ENCODE assay signal across 8 cellular contexts in genomic region chr16:85234310-85235235, GRCh38.
DNase-seq lines count a peak whose midpoint lies in the region; ATAC-seq and TF ChIP-seq lines count a peak whose summit lies in the region.

No MANE protein-coding gene starts in this region.

- no peaks in the 10 kb centered on the region for H3K36me3 Mint-ChIP-seq in immature natural killer cell

- no peaks in the 10 kb centered on the region for H3K9me3 Mint-ChIP-seq in immature natural killer cell

- no peaks in the 10 kb centered on the region for H3K27me3 ChIP-seq in RWPE2 (ENCODE audit: insufficient read depth, poor library complexity, severe bottlenecking)
- peaks cover 3% of the 10 kb centered on the region for H3K27me3 ChIP-seq in rectal smooth muscle tissue (ENCODE audit: control insufficient read depth, insufficient read depth, low read length)

- peak; percentile 48; the same call in 1 of the 3 replicates for ATAC-seq in RWPE2 (ENCODE audit: low read depth)
- no peak for ATAC-seq in GM21367 (IDR thresholded peaks at IDR 0.05; ENCODE audit: unreplicated experiment)

- no peaks in the 10 kb centered on the region for H3K4me1 ChIP-seq in RWPE2 (ENCODE audit: insufficient read depth, poor library complexity, severe bottlenecking)
- peaks cover 18% of the 10 kb centered on the region for H3K4me1 ChIP-seq in rectal smooth muscle tissue (ENCODE audit: control insufficient read depth, insufficient read depth, low read length)

- H3K9me3 ChIP-seq in RWPE2 (ENCODE audit: severe bottlenecking), result no peaks in the 10 kb centered on the region

- H3K27ac ChIP-seq in RWPE2 (ENCODE audit: poor library complexity, severe bottlenecking) (no peak overlapping the region), rectal smooth muscle tissue (ENCODE audit: low read depth, low read length) (peak overlapping the region; percentile 53)

- peak overlapping the region in 1 of 6 donors; percentile 55 for H3K27ac Mint-ChIP-seq in immature natural killer cell

- TF ChIP-seq CTCF in RWPE2 (IDR thresholded peaks at IDR 0.05; ENCODE audit: poor library complexity, severe bottlenecking), result no peak

- DNase-seq in ELF-1 (ENCODE audit: low read depth, low spot score) (peak; percentile 98), RWPE2 (ENCODE audit: low spot score) (no peak), glomerular visceral epithelial cell (ENCODE audit: extremely low spot score) (peak; percentile 14), immature natural killer cell (no peak), NCI-H510A (lab: John Stamatoyannopoulos, UW) (no peak)
- no peak for DNase-seq in NK-92 treated with Interleukin-12 subunit alpha and Interleukin-12 subunit beta, amount 100 ng/mL, for 24 hours (lab: John Stamatoyannopoulos, UW)

- H3K9ac ChIP-seq in rectal smooth muscle tissue (ENCODE audit: low read length), result no peak overlapping the region

- peaks cover 4 to 6% of the 10 kb centered on the region in 2 donors for H3K4me1 Mint-ChIP-seq in immature natural killer cell

- peaks cover 5 to 7% (median 5%) of the 10 kb centered on the region in 3 donors for H3K27me3 Mint-ChIP-seq in immature natural killer cell (ENCODE audit: low read depth in 3 of 3)

- H3K4me3 Mint-ChIP-seq in immature natural killer cell, result peak overlapping the region in 1 of 5 donors; percentile 1

- H3K36me3 ChIP-seq in RWPE2 (ENCODE audit: low read depth) (no peaks in the 10 kb centered on the region), rectal smooth muscle tissue (ENCODE audit: control insufficient read depth, insufficient read depth, low read length) (no peaks in the 10 kb centered on the region)

- H3K4me3 ChIP-seq in RWPE2 (ENCODE audit: severe bottlenecking) (no peak overlapping the region), rectal smooth muscle tissue (ENCODE audit: low read length) (peak overlapping the region; percentile 47)

Comparison
In these comparisons a context has a peak if more than half of its experiments do, and no peak if none do; other contexts are left out.
1. DNase-seq: peak in ELF-1 (single experiment) and glomerular visceral epithelial cell (single experiment); none in RWPE2 (single experiment), NK-92 treated with Interleukin-12 subunit alpha and Interleukin-12 subunit beta, amount 100 ng/mL, for 24 hours (single experiment), immature natural killer cell (0 of 3) and NCI-H510A (single experiment).